Comparison of ENCODE assay signal across 8 cellular contexts in genomic region chr17:56939869-56940484, GRCh38. TPM values are rescaled to one million over a fixed set of nuclear protein-coding genes. Genes with fewer than 3 reads are reported as not detected.
A peak's percentile ranks its signal among the peaks of the same experiment; 100 is the strongest.
DNase-seq lines count a peak whose midpoint lies in the region; ATAC-seq, FAIRE-seq and TF ChIP-seq lines count a peak whose summit lies in the region.

No MANE protein-coding gene starts in this region.

- H2AFZ ChIP-seq in H1 (ENCODE audit: low read length): no peak overlapping the region

- H3K27ac ChIP-seq in RWPE2 (ENCODE audit: poor library complexity, severe bottlenecking): no peak overlapping the region
- no peak overlapping the region for H3K27ac ChIP-seq in H1 (ENCODE audit: low read depth, low read length)

- H3K4me3 ChIP-seq in RWPE2 (ENCODE audit: severe bottlenecking) (no peak overlapping the region), H1 (ENCODE audit: extremely low read depth in 1 of 4, insufficient read depth in 2 of 4, low read depth in 3 of 4, low read length in 4 of 4) (no peak overlapping the region)

- H4K5ac ChIP-seq in H1 (ENCODE audit: insufficient read length, low read depth, low read length): no peak overlapping the region

- H3K4me1 ChIP-seq in RWPE2 (ENCODE audit: insufficient read depth, poor library complexity, severe bottlenecking) (peaks cover 9% of the 10 kb centered on the region), H1 (replicated peaks in 1 of 4; ENCODE audit: control insufficient read depth in 3 of 4, insufficient read depth in 4 of 4, low read length in 3 of 4) (no peaks in the 10 kb centered on the region)

- no peak overlapping the region for H3K56ac ChIP-seq in H1 (replicated peaks; ENCODE audit: insufficient read length, low read depth, low read length)

- TF ChIP-seq RAD21 in H1 (IDR thresholded peaks at IDR 0.05 in 1 of 2, conservative IDR thresholded peaks at IDR 0.05 in 1 of 2; ENCODE audit: low read depth in 2 of 2, low read length in 2 of 2): peak; percentile 88

- no peak overlapping the region for H2BK5ac ChIP-seq in H1 (ENCODE audit: low read depth, low read length)

- no peak overlapping the region for H2AK5ac ChIP-seq in H1 (ENCODE audit: low read depth, low read length)

- H4K20me1 ChIP-seq in H1 (replicated peaks in 1 of 2; ENCODE audit: control insufficient read depth in 1 of 2, insufficient read depth in 2 of 2, low read length in 2 of 2): no peaks in the 10 kb centered on the region

- H3K23me2 ChIP-seq in H1 (ENCODE audit: low read depth, low read length): no peaks in the 10 kb centered on the region

- H3K14ac ChIP-seq in H1 (ENCODE audit: insufficient read length): no peak overlapping the region

- CTCF ChIA-PET in H1 (lab: Charles Lee; ENCODE audit: partially characterized antibody): interaction anchor here (0.6 to 4.5 kb wide), 31 partner anchors 11 to 1099 kb away, joined by 3 to 55 read pairs (median 4); partner anchors contain the start of gene TRIM25

- H3K9ac ChIP-seq in H1 (replicated peaks in 1 of 4; ENCODE audit: extremely low read depth in 1 of 4, low read depth in 3 of 4, low read length in 3 of 4): no peak overlapping the region

- H3K9me3 Mint-ChIP-seq in mesothelial cell of epicardium: no peaks in the 10 kb centered on the region

- TF ChIP-seq EP300 in H1 (IDR thresholded peaks at IDR 0.05; ENCODE audit: borderline replicate concordance in 1 of 2, low read depth in 2 of 2, low read length in 2 of 2): no peak

- no peaks in the 10 kb centered on the region for H3K79me1 ChIP-seq in H1 (ENCODE audit: low read depth, low read length)

- H3K4me1 Mint-ChIP-seq in mesothelial cell of epicardium: no peaks in the 10 kb centered on the region

- DNase-seq in AG08396 (ENCODE audit: low spot score): peak; percentile 50
- peak; percentile 30 for DNase-seq in GM12891 (ENCODE audit: insufficient read length, low spot score)
- peak; percentile 64 for DNase-seq in M059J (ENCODE audit: low read depth)
- DNase-seq in RWPE2 (ENCODE audit: low spot score): no peak
- peak in 1 of 2 experiments; percentile 45 for DNase-seq in H1 (ENCODE audit: low read depth in 1 of 2, low spot score in 2 of 2)
- DNase-seq in mesothelial cell of epicardium (ENCODE audit: low spot score in 2 of 2, unreplicated experiment in 2 of 2): no peak
- no peak for DNase-seq in effector CD8-positive, alpha-beta T cell (lab: John Stamatoyannopoulos, UW)

- H3K4me2 ChIP-seq in H1 (ENCODE audit: insufficient read depth in 1 of 2, low read depth in 2 of 2, low read length in 2 of 2): no peak overlapping the region

- H3K9me3 ChIP-seq in RWPE2 (ENCODE audit: severe bottlenecking) (no peaks in the 10 kb centered on the region), H1 (ENCODE audit: insufficient read depth in 2 of 2, low read depth in 1 of 2, low read length in 1 of 2) (no peaks in the 10 kb centered on the region)

- H3K36me3 Mint-ChIP-seq in mesothelial cell of epicardium: peaks cover 50% of the 10 kb centered on the region

- H3K4me3 Mint-ChIP-seq in mesothelial cell of epicardium: no peak overlapping the region

- H2BK20ac ChIP-seq in H1 (ENCODE audit: low read length): no peak overlapping the region

- ATAC-seq in RWPE2 (ENCODE audit: low read depth) (peak; percentile 69), HG02884 (IDR thresholded peaks at IDR 0.05; ENCODE audit: unreplicated experiment) (no peak)

- no peak overlapping the region for H4K91ac ChIP-seq in H1 (replicated peaks; ENCODE audit: insufficient read length, low read length)

- H3K79me2 ChIP-seq in H1 (ENCODE audit: control insufficient read depth in 1 of 2, insufficient read depth in 2 of 2, low read length in 2 of 2): no peaks in the 10 kb centered on the region

- no peak overlapping the region for H2BK12ac ChIP-seq in H1 (ENCODE audit: low read depth, low read length)

- no peak overlapping the region for H4K8ac ChIP-seq in H1 (ENCODE audit: extremely low read depth, insufficient read depth, low read length)

- no peak overlapping the region for H3K18ac ChIP-seq in H1 (ENCODE audit: extremely low read depth, low read length)

- WGBS in H1 (ENCODE audit: extremely low coverage in 1 of 2, insufficient coverage in 1 of 2, insufficient read length in 1 of 2, insufficient replicate concordance in 2 of 2, low coverage in 1 of 2, low lambda C conversion rate in 2 of 2, missing lambda C conversion rate in 1 of 2), 2 experiments: 80% methylated on average over 11 of the region's 11 CpGs; no CpG with 5 or more reads in 1 of the 2 experiments

- no peak overlapping the region for H2BK15ac ChIP-seq in H1 (ENCODE audit: low read length)

- TF ChIP-seq POLR2A in GM12891 (IDR thresholded peaks at IDR 0.05; ENCODE audit: low read depth, low read length) (no peak), H1 (IDR thresholded peaks at IDR 0.05; ENCODE audit: control extremely low read depth in 1 of 2, low read depth in 2 of 2, low read length in 2 of 2) (no peak)

- H3K23ac ChIP-seq in H1 (ENCODE audit: insufficient read length): no peak overlapping the region

- H3K27me3 Mint-ChIP-seq in mesothelial cell of epicardium (ENCODE audit: low read depth): no peaks in the 10 kb centered on the region

- FAIRE-seq in GM12891 (lab: Jason Lieb, UNC) (peak; percentile 59), H1 (lab: Jason Lieb, UNC) (peak; percentile 19)

- H3K4ac ChIP-seq in H1 (replicated peaks; ENCODE audit: insufficient read length, low read depth, low read length): no peak overlapping the region

- H2BK120ac ChIP-seq in H1 (replicated peaks; ENCODE audit: low read depth, low read length): no peak overlapping the region

- peak; percentile 87 for TF ChIP-seq CTCF in RWPE2 (IDR thresholded peaks at IDR 0.05; ENCODE audit: poor library complexity, severe bottlenecking)
- TF ChIP-seq CTCF in H1 (IDR thresholded peaks at IDR 0.05; ENCODE audit: control extremely low read depth in 1 of 3, insufficient read depth in 1 of 3, low read depth in 1 of 3, low read length in 3 of 3): peak in 2 of 3 experiments; percentile 57 to 63; a peak in 2 of 4 replicates
- peak; percentile 73 for TF ChIP-seq CTCF in mesothelial cell of epicardium (IDR thresholded peaks at IDR 0.05; ENCODE audit: unreplicated experiment)

- no peak overlapping the region for H3K27ac Mint-ChIP-seq in mesothelial cell of epicardium

- peaks cover 89% of the 10 kb centered on the region for H3K36me3 ChIP-seq in RWPE2 (ENCODE audit: low read depth)
- peaks cover 2 to 51% (median 36%) of the 10 kb centered on the region in 4 experiments for H3K36me3 ChIP-seq in H1 (ENCODE audit: control insufficient read depth in 2 of 4, insufficient read depth in 4 of 4, low read length in 3 of 4)

- POLR2A ChIA-PET in H1 (lab: Charles Lee; ENCODE audit: partially characterized antibody): interaction anchor here (0.6 to 1.2 kb wide), 3 partner anchors 21 to 120 kb away, joined by 3 to 4 read pairs (median 3); partner anchors contain the start of gene COIL

- no peaks in the 10 kb centered on the region for H3K27me3 ChIP-seq in RWPE2 (ENCODE audit: insufficient read depth, poor library complexity, severe bottlenecking)
- no peaks in the 10 kb centered on the region for H3K27me3 ChIP-seq in H1 (replicated peaks in 1 of 4; ENCODE audit: control insufficient read depth in 3 of 4, extremely low read depth in 1 of 4, insufficient read depth in 3 of 4, low read length in 3 of 4)

TF ChIP-seq in GM12891, 5 proteins besides CTCF, POLR2A, EP300 and RAD21 (continues in another document):
- no peak for TF ChIP-seq POLR2AphosphoS5 (IDR thresholded peaks at IDR 0.05; ENCODE audit: low read depth, low read length)
- no peak for TF ChIP-seq SPI1 (IDR thresholded peaks at IDR 0.05; ENCODE audit: low read depth, low read length)

RNA-seq across cellular contexts. Expression of gene COIL, which starts 20.9 kb away (rescaled TPM):
- 13.4 TPM for polyA plus RNA-seq in GM12891 (2012; ENCODE audit: low read depth, missing spikeins)
- 14.1 and 17.8 TPM in 2 replicates for total RNA-seq in M059J (2014; rRNA removed; shearing (Covaris generic))
- 21.3 and 23.6 TPM in 2 replicates for total RNA-seq in H1 (2021; fragmentation: NEBNext Ultra II Directional; extraction: Animal tissue kit (Norgen Biotek cat#: 25700))
- 3.1 and 5.2 TPM in 2 replicates for polyA plus RNA-seq in H1 (2011; rRNA removed)
- 7.3 TPM for polyA plus RNA-seq in H1 (2011; cell fraction: cytosol; rRNA removed)
- polyA plus RNA-seq in H1 (2011; cell fraction: nucleus; rRNA removed): 2.5 TPM
- polyA plus RNA-seq in H1 (2012, experiment 1 of 2): 13.2 to 16.5 TPM (median 13.9 TPM) in 4 replicates
- 2.0 TPM for polyA plus RNA-seq in H1 (2012, experiment 2 of 2)
- 19.4 TPM for polyA plus RNA-seq in H1 (2013, experiment 1 of 2)
- polyA plus RNA-seq in H1 (2013, experiment 2 of 2): 18.7 TPM
- 5.0 and 6.5 TPM in 2 replicates for polyA minus RNA-seq in H1 (2011; rRNA and poly(A)+ RNA removed)
- 4.5 TPM for polyA minus RNA-seq in H1 (2011; cell fraction: cytosol; rRNA and poly(A)+ RNA removed)
- polyA minus RNA-seq in H1 (2011; cell fraction: nucleus; rRNA and poly(A)+ RNA removed): 7.6 TPM
- total RNA-seq in mesothelial cell of epicardium: 22.5 to 23.1 TPM (median 23.0 TPM) in 3 replicates

RNA-seq across cellular contexts. Expression of gene TRIM25, which starts 26.1 kb away (rescaled TPM):
- 49.7 TPM for polyA plus RNA-seq in GM12891 (2012; ENCODE audit: low read depth, missing spikeins)
- 19.9 and 36.4 TPM in 2 replicates for total RNA-seq in M059J (2014; rRNA removed; shearing (Covaris generic))
- 37.3 and 38.9 TPM in 2 replicates for total RNA-seq in H1 (2021; fragmentation: NEBNext Ultra II Directional; extraction: Animal tissue kit (Norgen Biotek cat#: 25700))
- 16.6 and 23.0 TPM in 2 replicates for polyA plus RNA-seq in H1 (2011; rRNA removed)
- polyA plus RNA-seq in H1 (2011; cell fraction: cytosol; rRNA removed): 17.3 TPM
- polyA plus RNA-seq in H1 (2011; cell fraction: nucleus; rRNA removed): 29.2 TPM
- 22.4 to 33.7 TPM (median 23.7 TPM) in 4 replicates for polyA plus RNA-seq in H1 (2012, experiment 1 of 2)
- polyA plus RNA-seq in H1 (2012, experiment 2 of 2): 18.4 TPM
- 20.8 TPM for polyA plus RNA-seq in H1 (2013, experiment 1 of 2)
- polyA plus RNA-seq in H1 (2013, experiment 2 of 2): 16.5 TPM
- 29.4 and 38.0 TPM in 2 replicates for polyA minus RNA-seq in H1 (2011; rRNA and poly(A)+ RNA removed)
- 28.5 TPM for polyA minus RNA-seq in H1 (2011; cell fraction: cytosol; rRNA and poly(A)+ RNA removed)
- polyA minus RNA-seq in H1 (2011; cell fraction: nucleus; rRNA and poly(A)+ RNA removed): 24.9 TPM
- total RNA-seq in mesothelial cell of epicardium: 44.3 to 47.4 TPM (median 45.6 TPM) in 3 replicates

RNA-seq across cellular contexts. Expression of gene SCPEP1, which starts 38.0 kb away (rescaled TPM):
- 25.2 TPM for polyA plus RNA-seq in GM12891 (2012; ENCODE audit: low read depth, missing spikeins)
- 95.9 and 99.5 TPM in 2 replicates for total RNA-seq in M059J (2014; rRNA removed; shearing (Covaris generic))
- 48.8 and 52.6 TPM in 2 replicates for total RNA-seq in H1 (2021; fragmentation: NEBNext Ultra II Directional; extraction: Animal tissue kit (Norgen Biotek cat#: 25700))
- polyA plus RNA-seq in H1 (2011; rRNA removed): 26.8 and 30.7 TPM in 2 replicates
- 37.0 TPM for polyA plus RNA-seq in H1 (2011; cell fraction: cytosol; rRNA removed)
- polyA plus RNA-seq in H1 (2011; cell fraction: nucleus; rRNA removed): 39.2 TPM
- polyA plus RNA-seq in H1 (2012, experiment 1 of 2): 51.8 to 53.7 TPM (median 53.1 TPM) in 4 replicates
- polyA plus RNA-seq in H1 (2012, experiment 2 of 2): 19.9 TPM
- polyA plus RNA-seq in H1 (2013, experiment 1 of 2): 71.5 TPM
- 70.7 TPM for polyA plus RNA-seq in H1 (2013, experiment 2 of 2)
- 16.4 and 16.6 TPM in 2 replicates for polyA minus RNA-seq in H1 (2011; rRNA and poly(A)+ RNA removed)
- polyA minus RNA-seq in H1 (2011; cell fraction: cytosol; rRNA and poly(A)+ RNA removed): 21.4 TPM
- 17.1 TPM for polyA minus RNA-seq in H1 (2011; cell fraction: nucleus; rRNA and poly(A)+ RNA removed)
- total RNA-seq in mesothelial cell of epicardium: 45.6 to 49.1 TPM (median 48.2 TPM) in 3 replicates

Comparison
In these comparisons a context has a peak if more than half of its experiments do, and no peak if none do; other contexts are left out.
1. DNase-seq: peak in AG08396 (single experiment), GM12891 (single experiment) and M059J (single experiment); none in RWPE2 (single experiment), mesothelial cell of epicardium (0 of 2) and effector CD8-positive, alpha-beta T cell (single experiment).
2. Peak in every context shown above with its lines, with median percentiles within 50 percentile points of each other: CTCF ChIP-seq.